11 cellular contexts compared by ENCODE assay signal in the genomic region with DNA sequence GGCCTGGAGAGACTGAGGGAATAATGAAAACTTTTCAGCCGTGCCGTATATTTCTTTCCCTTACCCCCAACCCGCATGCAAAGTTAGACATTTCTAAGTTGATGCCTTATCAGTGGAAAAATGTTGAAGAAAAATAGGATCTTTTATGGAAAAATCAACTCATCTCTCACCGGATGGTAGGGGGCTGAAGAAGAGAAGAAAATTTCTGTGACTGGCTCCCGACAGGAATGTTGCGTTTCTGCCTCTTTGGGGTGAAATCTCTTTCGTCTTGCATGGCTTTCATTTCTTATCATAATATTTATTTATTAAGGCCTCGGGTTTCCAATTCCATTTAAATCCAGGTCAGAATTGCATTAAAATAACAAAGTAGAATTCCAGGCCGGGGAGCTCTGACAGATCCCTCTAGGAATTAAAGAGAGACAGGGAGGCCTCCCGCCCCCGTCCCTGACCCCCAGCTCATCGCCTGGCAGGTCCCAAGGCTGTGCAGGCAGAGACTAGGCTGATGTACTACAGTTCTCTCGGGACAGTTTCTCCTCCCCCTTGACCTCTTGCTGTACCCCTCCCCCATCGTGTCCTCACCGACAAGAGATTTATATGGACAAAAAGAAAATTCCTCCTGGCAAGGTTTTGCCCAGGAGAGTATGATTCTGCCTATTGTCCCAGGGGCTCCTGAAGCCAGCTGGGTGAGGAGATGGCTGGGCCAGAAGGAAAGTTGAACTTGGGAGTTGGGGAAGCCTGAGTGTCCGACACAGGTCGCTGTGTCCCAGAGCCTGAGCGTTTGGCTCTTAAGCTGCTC. TPM values are rescaled to one million over a fixed set of nuclear protein-coding genes. Genes with fewer than 3 reads are reported as not detected.
DNase-seq lines count a peak whose midpoint lies in the region; ATAC-seq, FAIRE-seq and TF ChIP-seq lines count a peak whose summit lies in the region.
"Had no signal": no experiment of that assay in that cellular context is flagged by ENCODE, and none has a peak within 500 bp of the region (broad histone marks: within the 10 kb centered on the region; RNA-seq: fewer than 3 reads in every experiment).

No MANE protein-coding gene starts in this region.

- H3K4me3 ChIP-seq in esophagus muscularis mucosa: peak overlapping the region; percentile 61 to 72 (median 64)

- H3K27ac ChIP-seq in esophagus muscularis mucosa (replicated peaks in 1 of 4): peak overlapping the region in 3 of 4 donors; percentile 9 to 72 (median 53)
- H3K27ac ChIP-seq: neutrophil, PC-9 had no signal

- no peak for FAIRE-seq in RCC 7860 (lab: Jason Lieb, UNC)

- 26% methylated on average over 18 of the region's 18 CpGs for WGBS in esophagus muscularis mucosa

- peak overlapping the region; percentile 3 to 27 for H3K4me3 Mint-ChIP-seq in stimulated activated naive CD8-positive, alpha-beta T cell treated with anti-CD3 and anti-CD28 coated beads, Interleukin-15, amount 100 ng/mL, for 72 hours
- peak overlapping the region in 7 of 10 donors; percentile 22 to 78 (median 56) for H3K4me3 Mint-ChIP-seq in naive thymus-derived CD8-positive, alpha-beta T cell

- POLR2A ChIA-PET in naive thymus-derived CD8-positive, alpha-beta T cell (lab: Charles Lee): no interaction called here

- peaks cover 46 to 72% (median 59%) of the 10 kb centered on the region in 4 donors for H3K4me1 ChIP-seq in esophagus muscularis mucosa

- H3K27ac Mint-ChIP-seq in stimulated activated naive CD8-positive, alpha-beta T cell treated with anti-CD3 and anti-CD28 coated beads, Interleukin-15, amount 100 ng/mL, for 72 hours: no peak overlapping the region
- peak overlapping the region in 1 of 10 donors; percentile 5 for H3K27ac Mint-ChIP-seq in naive thymus-derived CD8-positive, alpha-beta T cell
- H3K27ac Mint-ChIP-seq: CD14-positive monocyte had no signal

- peaks cover 0 to 4% (median 0%) of the 10 kb centered on the region in 3 donors for H3K36me3 Mint-ChIP-seq in naive thymus-derived CD8-positive, alpha-beta T cell

- H3K9me3 ChIP-seq in esophagus muscularis mucosa: no peaks in the 10 kb centered on the region
- H3K9me3 ChIP-seq: neutrophil had no signal

- TF ChIP-seq CTCF in esophagus muscularis mucosa (IDR thresholded peaks at IDR 0.05): no peak

- peaks cover 98% of the 10 kb centered on the region for H3K27me3 Mint-ChIP-seq in stimulated activated naive CD8-positive, alpha-beta T cell treated with anti-CD3 and anti-CD28 coated beads, Interleukin-15, amount 100 ng/mL, for 72 hours
- peaks cover 46 to 84% (median 60%) of the 10 kb centered on the region in 5 donors for H3K27me3 Mint-ChIP-seq in naive thymus-derived CD8-positive, alpha-beta T cell

- no peak for TF ChIP-seq POLR2A in esophagus muscularis mucosa (IDR thresholded peaks at IDR 0.05; ENCODE audit: low read depth)

- H3K27me3 ChIP-seq in esophagus muscularis mucosa: peaks cover 0 to 56% (median 12%) of the 10 kb centered on the region in 4 donors

- no peak for TF ChIP-seq EP300 in esophagus muscularis mucosa (IDR thresholded peaks at IDR 0.05)

- intact Hi-C loops in esophagus muscularis mucosa (cut with DNase I): no loop called here

- no peak for ATAC-seq in stimulated activated naive CD8-positive, alpha-beta T cell treated with anti-CD3 and anti-CD28 coated beads, Interleukin-15, amount 100 ng/mL, for 72 hours
- no peak for ATAC-seq in stimulated activated naive CD8-positive, alpha-beta T cell treated with anti-CD3 and anti-CD28 coated beads, Interleukin-15, Interleukin-2, amounts not matched to agents 100 U/mL and 50 U/mL, for 24 hours
- ATAC-seq in naive thymus-derived CD8-positive, alpha-beta T cell: no peak
- no peak for ATAC-seq in HG03196 (IDR thresholded peaks at IDR 0.05; ENCODE audit: unreplicated experiment)

- H3K9me3 Mint-ChIP-seq in stimulated activated naive CD8-positive, alpha-beta T cell treated with anti-CD3 and anti-CD28 coated beads, Interleukin-15, amount 100 ng/mL, for 72 hours: no peaks in the 10 kb centered on the region
- H3K9me3 Mint-ChIP-seq in naive thymus-derived CD8-positive, alpha-beta T cell: no peaks in the 10 kb centered on the region

- peaks cover 7% of the 10 kb centered on the region for H3K4me1 Mint-ChIP-seq in stimulated activated naive CD8-positive, alpha-beta T cell treated with anti-CD3 and anti-CD28 coated beads, Interleukin-15, amount 100 ng/mL, for 72 hours
- H3K4me1 Mint-ChIP-seq in naive thymus-derived CD8-positive, alpha-beta T cell: peaks cover 5 to 8% (median 6%) of the 10 kb centered on the region in 4 donors

- H3K36me3 ChIP-seq in esophagus muscularis mucosa: no peaks in the 10 kb centered on the region
- H3K36me3 ChIP-seq: neutrophil had no signal

- no peak for DNase-seq in stimulated activated naive CD8-positive, alpha-beta T cell treated with anti-CD3 and anti-CD28 coated beads, Interleukin-15, amount 100 ng/mL, for 72 hours
- DNase-seq in stimulated activated naive CD8-positive, alpha-beta T cell treated with anti-CD3 and anti-CD28 coated beads, Interleukin-15, Interleukin-2, amounts not matched to agents 100 U/mL and 50 U/mL, for 24 hours: no peak
- DNase-seq in esophagus muscularis mucosa (ENCODE audit: extremely low spot score) (no peak), A172 (ENCODE audit: low spot score) (no peak), inferior parietal cortex (ENCODE audit: extremely low spot score) (no peak), RCC 7860 (ENCODE audit: low spot score) (no peak)
- no peak for DNase-seq in naive thymus-derived CD8-positive, alpha-beta T cell

RNA-seq across cellular contexts. Expression of gene SCUBE3, which starts 1.3 kb away (rescaled TPM):
- 1 to 10 TPM; 1.5 to 8.8 (median 5.6) TPM for total RNA-seq in esophagus muscularis mucosa
- under 1 TPM in 1 of 2 experiments, not detected in 1; 0.05 TPM for total RNA-seq in naive thymus-derived CD8-positive, alpha-beta T cell
- polyA plus RNA-seq in naive thymus-derived CD8-positive, alpha-beta T cell: under 1 TPM; 0.03 to 0.06 (median 0.05) TPM
- 0.69 and 0.88 TPM in 2 replicates for total RNA-seq in A172 (2014; rRNA removed; shearing (Covaris generic))
- polyA plus RNA-seq: CD14-positive monocyte had no signal

RNA-seq across cellular contexts. Expression of gene ZNF76, which starts 44.5 kb away (rescaled TPM):
- total RNA-seq in esophagus muscularis mucosa: 10 to 100 TPM; 33.2 to 47.0 (median 36.2) TPM
- 10 to 100 TPM; 94.7 to 96.8 TPM for total RNA-seq in naive thymus-derived CD8-positive, alpha-beta T cell
- 10 to 100 TPM; 22.1 to 35.9 (median 30.7) TPM for polyA plus RNA-seq in naive thymus-derived CD8-positive, alpha-beta T cell
- total RNA-seq in A172 (2014; rRNA removed; shearing (Covaris generic)): 12.8 and 14.1 TPM in 2 replicates
